Comparison of ENCODE assay signal across 1 cellular context in the genomic region with DNA sequence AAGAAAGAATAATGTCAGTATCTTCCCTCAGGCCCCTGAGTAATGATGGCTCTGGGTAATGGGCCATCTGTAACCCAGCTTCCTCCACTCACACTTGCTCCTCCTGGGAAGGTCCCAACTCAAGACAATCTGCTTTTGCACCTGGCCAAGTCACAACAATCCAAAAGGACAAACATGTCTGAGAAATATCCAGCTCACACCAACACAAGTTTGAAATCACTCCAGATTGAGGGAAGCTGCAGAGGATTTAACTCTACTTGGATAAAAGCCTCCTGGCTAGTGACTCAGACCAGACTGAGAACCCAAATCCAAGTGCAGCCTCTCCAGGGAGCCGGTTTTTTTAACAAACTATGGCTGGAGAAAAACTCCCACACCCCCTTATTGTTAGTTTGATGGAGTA.
TF ChIP-seq lines count a peak whose summit lies in the region.

No MANE protein-coding gene starts in this region.

TF ChIP-seq in endothelial cell of umbilical vein, 7 proteins besides CTCF, POLR2A, EP300 and RAD21:
- no peak for TF ChIP-seq MYC (IDR thresholded peaks at IDR 0.05; ENCODE audit: low read depth, low read length)
- TF ChIP-seq MAX (IDR thresholded peaks at IDR 0.05; ENCODE audit: insufficient read depth, insufficient read length): no peak
- TF ChIP-seq JUN (IDR thresholded peaks at IDR 0.05; ENCODE audit: borderline replicate concordance, insufficient read depth, insufficient read length, low read depth): no peak
- TF ChIP-seq FOS (IDR thresholded peaks at IDR 0.05; ENCODE audit: borderline replicate concordance, insufficient read depth, low read length): no peak
- TF ChIP-seq GATA2 (IDR thresholded peaks at IDR 0.05; ENCODE audit: insufficient read depth, insufficient read length, low read depth, low read length): no peak
- TF ChIP-seq POLR2AphosphoS5 (IDR thresholded peaks at IDR 0.05; ENCODE audit: insufficient read depth, low read depth, low read length): no peak
- TF ChIP-seq EZH2 (IDR thresholded peaks at IDR 0.05; ENCODE audit: borderline replicate concordance, low read depth, low read length, severe bottlenecking): no peak
TF ChIP-seq in endothelial cell of umbilical vein: peak in this region for 0.
